ENCODE assay signal across 8 cellular contexts in genomic region chr12:113965951-113966797, GRCh38. TPM values are rescaled to one million over a fixed set of nuclear protein-coding genes. Genes with fewer than 3 reads are reported as not detected.
DNase-seq lines count a peak whose midpoint lies in the region; ATAC-seq and TF ChIP-seq lines count a peak whose summit lies in the region.

Gene RBM19, minus strand, starts transcription at chr12:113966325. Its CDS starts 98 bp downstream, at chr12:113966227.

- no peaks in the 10 kb centered on the region for H3K9me3 ChIP-seq in upper lobe of right lung

- ATAC-seq in HG02885 (IDR thresholded peaks at IDR 0.05; ENCODE audit: poor library complexity, unreplicated experiment) (peak; percentile 98), left cardiac atrium (peak; percentile 100), upper lobe of right lung (peak; percentile 100)

- H3K9me3 Mint-ChIP-seq in T-helper 1 cell treated with Interleukin-12 subunit alpha and Interleukin-12 subunit beta and Interleukin-4 antibody, amounts not matched to agents 30 μg/mL and 1 μg/mL, for 36 hours = no peaks in the 10 kb centered on the region

- peak within 1 kb of the TSS; percentile 85 for H3K4me3 ChIP-seq in upper lobe of right lung

- peak within 1 kb of the TSS; percentile 95 for H3K27ac Mint-ChIP-seq in T-helper 1 cell treated with Interleukin-12 subunit alpha and Interleukin-12 subunit beta and Interleukin-4 antibody, amounts not matched to agents 30 μg/mL and 1 μg/mL, for 36 hours

- H3K4me1 ChIP-seq in upper lobe of right lung = peaks cover 17% of the 10 kb centered on the region

- peaks cover 44% of the 10 kb centered on the region for H3K4me1 Mint-ChIP-seq in T-helper 1 cell treated with Interleukin-12 subunit alpha and Interleukin-12 subunit beta and Interleukin-4 antibody, amounts not matched to agents 30 μg/mL and 1 μg/mL, for 36 hours (ENCODE audit: low read depth)

- peak within 1 kb of the TSS; percentile 99 for H3K4me3 Mint-ChIP-seq in T-helper 1 cell treated with Interleukin-12 subunit alpha and Interleukin-12 subunit beta and Interleukin-4 antibody, amounts not matched to agents 30 μg/mL and 1 μg/mL, for 36 hours

- H3K27me3 ChIP-seq in upper lobe of right lung = no peaks in the 10 kb centered on the region

- peaks cover 8% of the 10 kb centered on the region for H3K36me3 Mint-ChIP-seq in T-helper 1 cell treated with Interleukin-12 subunit alpha and Interleukin-12 subunit beta and Interleukin-4 antibody, amounts not matched to agents 30 μg/mL and 1 μg/mL, for 36 hours (ENCODE audit: low read depth)

- TF ChIP-seq CTCF in upper lobe of right lung (IDR thresholded peaks at IDR 0.05) = peak; percentile 96

- intact Hi-C loops in left cardiac atrium (cut with DNase I) (loop anchor here in 1 of 2 donors (10.0 kb wide), 1 partner anchor 539 kb away; no protein-coding TSS in a partner anchor), posterior vena cava (cut with DNase I) (no loop called here), upper lobe of right lung (cut with DNase I) (no loop called here)

- peaks cover 13% of the 10 kb centered on the region for H3K36me3 ChIP-seq in upper lobe of right lung

- DNase-seq in NCI-H1694 (lab: John Stamatoyannopoulos, UW) = peak; percentile 95
- DNase-seq in amniotic stem cell (lab: John Stamatoyannopoulos, UW) = peak; percentile 97
- peak; percentile 98 for DNase-seq in left cardiac atrium
- DNase-seq in posterior vena cava (ENCODE audit: low spot score) = peak; percentile 99
- peak; percentile 98 for DNase-seq in upper lobe of right lung

- TF ChIP-seq POLR2A in GM15510 (IDR thresholded peaks at IDR 0.05; ENCODE audit: borderline replicate concordance, extremely low read depth, insufficient read length) = peak; percentile 56

- peaks cover 4% of the 10 kb centered on the region for H3K27me3 Mint-ChIP-seq in T-helper 1 cell treated with Interleukin-12 subunit alpha and Interleukin-12 subunit beta and Interleukin-4 antibody, amounts not matched to agents 30 μg/mL and 1 μg/mL, for 36 hours (ENCODE audit: low read depth)

- peak within 1 kb of the TSS; percentile 69 for H3K27ac ChIP-seq in upper lobe of right lung

RNA-seq across cellular contexts. Expression of gene RBM19, which starts in this region (rescaled TPM):
- total RNA-seq in left cardiac atrium = 10 to 100 TPM; 18.1 to 18.8 TPM
- 10 to 100 TPM; 23.8 to 27.7 TPM for total RNA-seq in posterior vena cava
- total RNA-seq in upper lobe of right lung = 36.4 TPM

Comparison
In these comparisons a context has a peak if more than half of its experiments do, and no peak if none do; other contexts are left out.
1. Peak in every context shown above with its lines: DNase-seq, ATAC-seq, H3K4me3 ChIP-seq and H3K27ac ChIP-seq.